ENCODE assay signal across 11 cellular contexts in the genomic region with DNA sequence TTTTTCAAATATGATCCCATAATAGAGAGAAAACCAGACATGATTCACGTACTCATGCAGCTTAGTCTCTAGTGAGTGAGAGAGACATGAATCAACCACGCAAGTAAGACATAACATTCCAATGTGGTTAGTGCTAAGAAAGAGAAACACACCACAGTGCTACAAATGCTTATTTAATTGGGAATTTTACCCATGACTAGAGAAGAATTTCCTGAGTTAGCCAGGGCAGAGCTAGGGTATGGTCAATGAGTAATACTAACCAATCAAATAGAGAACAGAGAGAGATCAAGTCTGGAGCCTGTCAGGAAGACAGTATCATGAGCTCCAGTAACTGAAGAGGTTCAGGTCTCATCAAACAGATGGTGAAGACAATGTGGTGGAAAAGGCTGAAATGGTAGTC.
DNase-seq lines count a peak whose midpoint lies in the region; ATAC-seq and TF ChIP-seq lines count a peak whose summit lies in the region.
"Had no signal": no experiment of that assay in that cellular context is flagged by ENCODE, and none has a peak within 500 bp of the region (broad histone marks: within the 10 kb centered on the region; RNA-seq: fewer than 3 reads in every experiment).

No MANE protein-coding gene starts in this region.

- intact Hi-C loops in ascending aorta (cut with DNase I): loop anchor here (1.0 to 10.0 kb wide), 7 partner anchors 71 to 1501 kb away; no protein-coding TSS in a partner anchor

- H3K36me3 Mint-ChIP-seq in activated CD8-positive, alpha-beta T cell treated with anti-CD3 and anti-CD28 coated beads, Interleukin-2, amount 10 ng/mL, durations not matched to agents 7 days and 5 days (ENCODE audit: low read depth): no peaks in the 10 kb centered on the region

- TF ChIP-seq CTCF in ascending aorta (IDR thresholded peaks at IDR 0.05): no peak

- no peaks in the 10 kb centered on the region for H3K27me3 Mint-ChIP-seq in activated CD8-positive, alpha-beta T cell treated with anti-CD3 and anti-CD28 coated beads, Interleukin-2, amount 10 ng/mL, durations not matched to agents 7 days and 5 days (ENCODE audit: low read depth)

- no peaks in the 10 kb centered on the region for H3K4me1 Mint-ChIP-seq in activated CD8-positive, alpha-beta T cell treated with anti-CD3 and anti-CD28 coated beads, Interleukin-2, amount 10 ng/mL, durations not matched to agents 7 days and 5 days (ENCODE audit: low read depth)

- peaks cover 0 to 3% of the 10 kb centered on the region in 2 donors for H3K9me3 ChIP-seq in ascending aorta

- no peaks in the 10 kb centered on the region for H3K27me3 ChIP-seq in ascending aorta

- no peak for ATAC-seq in activated CD8-positive, alpha-beta T cell treated with anti-CD3 and anti-CD28 coated beads, Interleukin-2, amount 10 ng/mL, durations not matched to agents 7 days and 5 days
- no peak for ATAC-seq in left lobe of liver

- CTCF ChIA-PET in activated CD8-positive, alpha-beta T cell treated with anti-CD3 and anti-CD28 coated beads, Interleukin-2, amount 10 ng/mL, durations not matched to agents 7 days and 5 days (lab: Charles Lee): no interaction called here

- no peaks in the 10 kb centered on the region for H3K9me3 Mint-ChIP-seq in activated CD8-positive, alpha-beta T cell treated with anti-CD3 and anti-CD28 coated beads, Interleukin-2, amount 10 ng/mL, durations not matched to agents 7 days and 5 days (ENCODE audit: insufficient read depth)

- POLR2A ChIA-PET in activated CD8-positive, alpha-beta T cell treated with anti-CD3 and anti-CD28 coated beads, Interleukin-2, amount 10 ng/mL, durations not matched to agents 7 days and 5 days (lab: Charles Lee): no interaction called here

- H3K4me3 Mint-ChIP-seq in activated CD8-positive, alpha-beta T cell treated with anti-CD3 and anti-CD28 coated beads, Interleukin-2, amount 10 ng/mL, durations not matched to agents 7 days and 5 days: no peak overlapping the region

- H3K27ac Mint-ChIP-seq in activated CD8-positive, alpha-beta T cell treated with anti-CD3 and anti-CD28 coated beads, Interleukin-2, amount 10 ng/mL, durations not matched to agents 7 days and 5 days: no peak overlapping the region

- H3K4me1 ChIP-seq in ascending aorta: peaks cover 0 to 9% of the 10 kb centered on the region in 2 donors

- no peak overlapping the region for H3K4me3 ChIP-seq in ascending aorta

- peak overlapping the region; percentile 77 to 78 for H3K27ac ChIP-seq in ascending aorta

- no peaks in the 10 kb centered on the region for H3K36me3 ChIP-seq in ascending aorta

- DNase-seq in A172 (ENCODE audit: low spot score) (peak; percentile 96), HS-5 (ENCODE audit: low read depth) (peak; percentile 90), ascending aorta (ENCODE audit: low spot score in 2 of 2) (no peak), islet precursor cell (peak; percentile 60), MV-4-11 (lab: John Stamatoyannopoulos, UW) (no peak), left lobe of liver (ENCODE audit: low spot score) (no peak), NCI-H526 (lab: John Stamatoyannopoulos, UW) (no peak)
- DNase-seq in activated CD8-positive, alpha-beta T cell treated with anti-CD3 and anti-CD28 coated beads, Interleukin-2, amount 10 ng/mL, durations not matched to agents 7 days and 5 days: no peak
- DNase-seq: AML-193; central memory CD4-positive, alpha-beta T cell; NCI-H187 had no signal

Comparison
In these comparisons a context has a peak if more than half of its experiments do, and no peak if none do; other contexts are left out.
1. DNase-seq: peak in A172 (single experiment), HS-5 (single experiment) and islet precursor cell (single experiment); none in ascending aorta (0 of 2), MV-4-11 (single experiment), activated CD8-positive, alpha-beta T cell treated with anti-CD3 and anti-CD28 coated beads, Interleukin-2, amount 10 ng/mL, durations not matched to agents 7 days and 5 days (single experiment), left lobe of liver (single experiment) and NCI-H526 (0 of 2).